Comparison of ENCODE assay signal across 20 cellular contexts in the genomic region with DNA sequence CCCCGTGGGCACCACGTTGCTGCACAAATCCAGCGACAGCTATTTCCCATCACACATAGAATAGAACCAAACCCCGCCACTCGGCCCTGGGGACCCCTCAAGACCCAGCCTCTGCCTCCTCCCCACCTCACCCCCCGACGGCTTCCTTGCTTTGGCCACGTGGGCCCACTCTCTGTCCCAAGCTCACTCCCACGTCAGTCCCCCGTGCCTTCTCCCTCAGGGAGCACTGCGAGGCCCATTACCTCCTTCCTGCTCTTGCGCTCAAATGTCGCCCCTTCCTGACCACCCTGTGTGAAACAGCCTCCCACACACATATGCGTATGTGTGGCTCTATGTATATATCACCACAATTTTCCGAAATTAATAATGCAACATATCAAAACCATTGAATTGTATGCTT.
"Had no signal": no experiment of that assay in that cellular context is flagged by ENCODE, and none has a peak within 500 bp of the region (broad histone marks: within the 10 kb centered on the region; RNA-seq: fewer than 3 reads in every experiment).

No MANE protein-coding gene starts in this region.

- DNase-seq: activated CD4-positive, alpha-beta T cell treated with anti-CD3 and anti-CD28 coated beads for 1 hour; activated CD8-positive, alpha-beta memory T cell treated with anti-CD3 and anti-CD28 coated beads for 24 hours; activated CD8-positive, alpha-beta memory T cell treated with anti-CD3 and anti-CD28 coated beads, Interleukin-2, amount 50 U/mL, for 4 hours; activated T-cell treated with anti-CD3 and anti-CD28 coated beads, Interleukin-2, amount 50 U/mL, for 24 hours; adrenal gland; cerebellar nuclear complex; kidney glomerular epithelial cell; occipital lobe; spleen; stimulated activated CD4-positive, alpha-beta T cell treated with anti-CD3 and anti-CD28 coated beads, Interleukin-4, amount 100 ng/mL, for 1 hour; stimulated activated naive CD4-positive, alpha-beta T cell; T-helper 9 cell; trophoblast cell had no signal

- H3K4me3 Mint-ChIP-seq: activated T-cell treated with anti-CD3 and anti-CD28 coated beads, Interleukin-2, amount 50 U/mL, for 24 hours; activated T-helper 17 cell treated with anti-CD3 and anti-CD28 coated beads, Interleukin-2, amount 50 U/mL, for 72 hours; natural killer cell treated with Interleukin-12 subunit alpha and Interleukin-12 subunit beta and Interleukin-15 and Interleukin-18, amount 100 ng/mL, for 72 hours had no signal

- H3K27ac ChIP-seq: adrenal gland, coronary artery, epithelial cell of prostate, spleen, testis, uterus had no signal

- H3K36me3 ChIP-seq: adrenal gland, spleen, uterus had no signal

- H3K27me3 ChIP-seq: adrenal gland, testis, uterus had no signal

- H3K4me1 Mint-ChIP-seq: activated T-helper 17 cell treated with anti-CD3 and anti-CD28 coated beads, Interleukin-2, amount 50 U/mL, for 72 hours had no signal

- H3K9me3 ChIP-seq: adrenal gland, spleen, testis, uterus had no signal

- H3K27ac Mint-ChIP-seq: activated naive CD4-positive, alpha-beta T cell treated with anti-CD3 and anti-CD28 coated beads, Interleukin-2, amount 50 U/mL, for 72 hours; activated T-cell treated with anti-CD3 and anti-CD28 coated beads, Interleukin-2, amount 50 U/mL, for 24 hours; activated T-helper 17 cell treated with anti-CD3 and anti-CD28 coated beads, Interleukin-2, amount 50 U/mL, for 72 hours; natural killer cell treated with Interleukin-12 subunit alpha and Interleukin-12 subunit beta and Interleukin-15 and Interleukin-18, amount 100 ng/mL, for 72 hours had no signal

- H3K4me1 ChIP-seq: adrenal gland, spleen, testis, uterus had no signal

- H3K4me3 ChIP-seq: adrenal gland, coronary artery, spleen, uterus had no signal

- H3K9me3 Mint-ChIP-seq: activated T-cell treated with anti-CD3 and anti-CD28 coated beads, Interleukin-2, amount 50 U/mL, for 24 hours; natural killer cell treated with Interleukin-12 subunit alpha and Interleukin-12 subunit beta and Interleukin-15 and Interleukin-18, amount 100 ng/mL, for 72 hours had no signal

- H3K36me3 Mint-ChIP-seq: activated naive CD4-positive, alpha-beta T cell treated with anti-CD3 and anti-CD28 coated beads, Interleukin-2, amount 50 U/mL, for 72 hours; natural killer cell treated with Interleukin-12 subunit alpha and Interleukin-12 subunit beta and Interleukin-15 and Interleukin-18, amount 100 ng/mL, for 72 hours had no signal

- ATAC-seq: activated naive CD4-positive, alpha-beta T cell treated with anti-CD3 and anti-CD28 coated beads, Interleukin-2, amount 50 U/mL, for 72 hours; activated T-helper 17 cell treated with anti-CD3 and anti-CD28 coated beads, Interleukin-2, amount 50 U/mL, for 72 hours; natural killer cell treated with Interleukin-12 subunit alpha and Interleukin-12 subunit beta and Interleukin-15 and Interleukin-18, amount 100 ng/mL, for 72 hours had no signal
